ENCODE assay signal across 8 cellular contexts in genomic region chr15:35444557-35445204, GRCh38.
DNase-seq lines count a peak whose midpoint lies in the region; ATAC-seq and TF ChIP-seq lines count a peak whose summit lies in the region.

No MANE protein-coding gene starts in this region.

- H3F3A ChIP-seq in GM23248 (ENCODE audit: insufficient read depth): 0 out of 2 replicates have a peak, but pooled peaks cover 6% of the 10 kb centered on the region

- CTCF ChIA-PET in Caco-2 (lab: Charles Lee): interaction anchor here (0.9 to 6.0 kb wide), 6 partner anchors 136 to 366 kb away, joined by 3 to 115 read pairs (median 8); no protein-coding TSS in a partner anchor

- POLR2A ChIA-PET in Caco-2 (lab: Charles Lee): no interaction called here

- H3K9me2 ChIP-seq in GM23248 (ENCODE audit: insufficient read depth): no peaks in the 10 kb centered on the region

- no peak overlapping the region for H3K4me3 Mint-ChIP-seq in Caco-2 (ENCODE audit: unreplicated experiment)

- no peaks in the 10 kb centered on the region for H3K27me3 Mint-ChIP-seq in Caco-2 (ENCODE audit: insufficient read depth, unreplicated experiment)

- H3K36me3 Mint-ChIP-seq in Caco-2 (ENCODE audit: insufficient read depth, unreplicated experiment): peaks cover 11% of the 10 kb centered on the region

- H3K9ac ChIP-seq in GM23248 (no peak overlapping the region), OCI-LY3 (ENCODE audit: low read length) (no peak overlapping the region)

- H4K20me1 ChIP-seq in GM23248 (ENCODE audit: insufficient read depth) (no peaks in the 10 kb centered on the region), OCI-LY3 (ENCODE audit: insufficient read depth, low read length) (no peaks in the 10 kb centered on the region), osteoblast (ENCODE audit: insufficient read depth, low read length) (no peaks in the 10 kb centered on the region)

- intact Hi-C loops in Caco-2 (cut with micrococcal nuclease; ENCODE audit: unreplicated experiment): loop anchor here (1.0 to 5.0 kb wide), 5 partner anchors 33 to 366 kb away; no protein-coding TSS in a partner anchor

- H3K9me3 ChIP-seq in Caco-2 (no peaks in the 10 kb centered on the region), GM23248 (ENCODE audit: low read depth) (no peaks in the 10 kb centered on the region), OCI-LY3 (ENCODE audit: insufficient read depth, low read length) (no peaks in the 10 kb centered on the region), osteoblast (ENCODE audit: low read depth, low read length) (no peaks in the 10 kb centered on the region)

- in situ Hi-C loops in GM23248 (cut with MboI): loop anchor here (10.0 kb wide), 2 partner anchors 150 to 370 kb away; no protein-coding TSS in a partner anchor

- H3K36me3 ChIP-seq in Caco-2 (ENCODE audit: control insufficient read depth, insufficient read depth, low read length): no peaks in the 10 kb centered on the region
- H3K36me3 ChIP-seq in GM23248 (ENCODE audit: low read depth): no peaks in the 10 kb centered on the region
- H3K36me3 ChIP-seq in OCI-LY3 (replicated peaks; ENCODE audit: low read depth, low read length): no peaks in the 10 kb centered on the region
- H3K36me3 ChIP-seq in osteoblast (ENCODE audit: insufficient read depth, low read length): no peaks in the 10 kb centered on the region

- no peaks in the 10 kb centered on the region for H3K79me2 ChIP-seq in GM23248 (ENCODE audit: insufficient read depth)
- no peaks in the 10 kb centered on the region for H3K79me2 ChIP-seq in OCI-LY3 (ENCODE audit: low read length)
- no peaks in the 10 kb centered on the region for H3K79me2 ChIP-seq in osteoblast (ENCODE audit: insufficient read depth, low read length)

- no peaks in the 10 kb centered on the region for H3K9me3 Mint-ChIP-seq in Caco-2 (ENCODE audit: unreplicated experiment)

- H2AFZ ChIP-seq in GM23248 (no peak overlapping the region), OCI-LY3 (ENCODE audit: low read depth, low read length) (no peak overlapping the region), osteoblast (ENCODE audit: low read length) (no peak overlapping the region)

- BruUV-seq in Caco-2 (replicated peaks; lab: Mats Ljungman, UMichigan): no TSS peak

- ATAC-seq in HG03108 (IDR thresholded peaks at IDR 0.05; ENCODE audit: unreplicated experiment) (no peak), esophagus mucosa (no peak), HG02870 (IDR thresholded peaks at IDR 0.05; ENCODE audit: unreplicated experiment) (no peak)

- DNase-seq in Caco-2: peak in 1 of 2 experiments; percentile 53
- peak; percentile 67 for DNase-seq in GM23248
- peak; percentile 56 for DNase-seq in epithelial cell of esophagus (ENCODE audit: low read depth)
- no peak for DNase-seq in osteoblast (ENCODE audit: insufficient read length, low spot score, missing footprints)

- WGBS in GM23248 (ENCODE audit: low coverage in 1 of 2, low lambda C conversion rate in 2 of 2, missing lambda C conversion rate in 2 of 2), 2 experiments: 0 to 9% methylated on average over 1 of the region's 1 CpG

- H3K4me3 ChIP-seq in Caco-2 (ENCODE audit: low read depth, low read length): no peak overlapping the region
- no peak overlapping the region for H3K4me3 ChIP-seq in GM23248
- H3K4me3 ChIP-seq in OCI-LY3 (ENCODE audit: low read length): no peak overlapping the region
- no peak overlapping the region for H3K4me3 ChIP-seq in epithelial cell of esophagus (ENCODE audit: low read length)
- no peak overlapping the region for H3K4me3 ChIP-seq in osteoblast (ENCODE audit: insufficient read depth, low read length)

- H3K4me2 ChIP-seq in GM23248 (ENCODE audit: unreplicated experiment): no peak overlapping the region
- H3K4me2 ChIP-seq in OCI-LY3 (ENCODE audit: low read length): no peak overlapping the region
- no peak overlapping the region for H3K4me2 ChIP-seq in osteoblast (ENCODE audit: insufficient read depth, low read length)

- TF ChIP-seq CTCF in Caco-2 (IDR thresholded peaks at IDR 0.05; ENCODE audit: insufficient read depth in 1 of 2, low read depth in 1 of 2, low read length in 1 of 2, severe bottlenecking in 1 of 2, unreplicated experiment in 1 of 2) (peak; percentile 69 to 80), OCI-LY3 (IDR thresholded peaks at IDR 0.05; ENCODE audit: low read depth, low read length) (peak; percentile 92), epithelial cell of esophagus (IDR thresholded peaks at IDR 0.05; ENCODE audit: insufficient read depth, low read depth, low read length, missing control alignments) (peak; percentile 88), osteoblast (IDR thresholded peaks at IDR 0.05; ENCODE audit: extremely low read depth, low read depth, low read length) (peak; percentile 92)

- peaks cover 8% of the 10 kb centered on the region for H3K4me1 ChIP-seq in Caco-2
- H3K4me1 ChIP-seq in GM23248 (ENCODE audit: insufficient read depth): peaks cover 23% of the 10 kb centered on the region
- H3K4me1 ChIP-seq in OCI-LY3 (ENCODE audit: low read length): no peaks in the 10 kb centered on the region
- peaks cover 12% of the 10 kb centered on the region for H3K4me1 ChIP-seq in osteoblast (ENCODE audit: insufficient read depth, low read length)

- no peak overlapping the region for H3K27ac Mint-ChIP-seq in Caco-2 (ENCODE audit: unreplicated experiment)

- H3K27me3 ChIP-seq in Caco-2 (replicated peaks; ENCODE audit: control insufficient read depth, insufficient read depth, low read length): no peaks in the 10 kb centered on the region
- no peaks in the 10 kb centered on the region for H3K27me3 ChIP-seq in GM23248 (replicated peaks; ENCODE audit: insufficient read depth)
- H3K27me3 ChIP-seq in OCI-LY3 (ENCODE audit: low read depth, low read length): no peaks in the 10 kb centered on the region
- no peaks in the 10 kb centered on the region for H3K27me3 ChIP-seq in osteoblast (ENCODE audit: insufficient read depth, low read length)

- H3K27ac ChIP-seq in GM23248 (no peak overlapping the region), OCI-LY3 (ENCODE audit: low read length) (no peak overlapping the region), osteoblast (ENCODE audit: low read depth, low read length) (no peak overlapping the region)

- peaks cover 6% of the 10 kb centered on the region for H3K4me1 Mint-ChIP-seq in Caco-2 (ENCODE audit: low read depth, unreplicated experiment)
